In the genomic region with DNA sequence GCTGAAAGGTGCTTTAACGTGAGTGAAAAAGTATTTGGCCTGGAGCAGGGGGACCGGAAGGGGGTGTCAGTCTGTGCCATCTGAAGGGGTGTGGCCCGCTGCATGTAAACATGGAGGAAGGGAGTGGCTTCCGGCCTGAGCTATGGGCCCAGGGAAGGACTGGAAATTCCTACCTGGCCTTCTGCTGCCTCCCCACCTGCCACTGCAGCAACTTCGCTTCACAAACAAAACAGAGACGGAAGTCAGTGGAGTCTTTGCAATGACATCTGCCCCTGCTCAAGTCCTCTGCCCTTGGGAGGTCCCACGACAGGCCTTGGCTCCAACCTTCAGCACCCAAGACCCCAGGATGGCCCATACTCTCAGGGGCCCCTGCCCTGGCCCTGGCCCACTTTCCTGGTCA, we compare ENCODE assay signal across 1 cellular context.
A peak's percentile ranks its signal among the peaks of the same experiment; 100 is the strongest.
TF ChIP-seq lines count a peak whose summit lies in the region.

No MANE protein-coding gene starts in this region.

TF ChIP-seq in HepG2, 621 proteins besides CTCF, POLR2A, EP300 and RAD21 (continued from another document):
- TF ChIP-seq, protein P1, sequence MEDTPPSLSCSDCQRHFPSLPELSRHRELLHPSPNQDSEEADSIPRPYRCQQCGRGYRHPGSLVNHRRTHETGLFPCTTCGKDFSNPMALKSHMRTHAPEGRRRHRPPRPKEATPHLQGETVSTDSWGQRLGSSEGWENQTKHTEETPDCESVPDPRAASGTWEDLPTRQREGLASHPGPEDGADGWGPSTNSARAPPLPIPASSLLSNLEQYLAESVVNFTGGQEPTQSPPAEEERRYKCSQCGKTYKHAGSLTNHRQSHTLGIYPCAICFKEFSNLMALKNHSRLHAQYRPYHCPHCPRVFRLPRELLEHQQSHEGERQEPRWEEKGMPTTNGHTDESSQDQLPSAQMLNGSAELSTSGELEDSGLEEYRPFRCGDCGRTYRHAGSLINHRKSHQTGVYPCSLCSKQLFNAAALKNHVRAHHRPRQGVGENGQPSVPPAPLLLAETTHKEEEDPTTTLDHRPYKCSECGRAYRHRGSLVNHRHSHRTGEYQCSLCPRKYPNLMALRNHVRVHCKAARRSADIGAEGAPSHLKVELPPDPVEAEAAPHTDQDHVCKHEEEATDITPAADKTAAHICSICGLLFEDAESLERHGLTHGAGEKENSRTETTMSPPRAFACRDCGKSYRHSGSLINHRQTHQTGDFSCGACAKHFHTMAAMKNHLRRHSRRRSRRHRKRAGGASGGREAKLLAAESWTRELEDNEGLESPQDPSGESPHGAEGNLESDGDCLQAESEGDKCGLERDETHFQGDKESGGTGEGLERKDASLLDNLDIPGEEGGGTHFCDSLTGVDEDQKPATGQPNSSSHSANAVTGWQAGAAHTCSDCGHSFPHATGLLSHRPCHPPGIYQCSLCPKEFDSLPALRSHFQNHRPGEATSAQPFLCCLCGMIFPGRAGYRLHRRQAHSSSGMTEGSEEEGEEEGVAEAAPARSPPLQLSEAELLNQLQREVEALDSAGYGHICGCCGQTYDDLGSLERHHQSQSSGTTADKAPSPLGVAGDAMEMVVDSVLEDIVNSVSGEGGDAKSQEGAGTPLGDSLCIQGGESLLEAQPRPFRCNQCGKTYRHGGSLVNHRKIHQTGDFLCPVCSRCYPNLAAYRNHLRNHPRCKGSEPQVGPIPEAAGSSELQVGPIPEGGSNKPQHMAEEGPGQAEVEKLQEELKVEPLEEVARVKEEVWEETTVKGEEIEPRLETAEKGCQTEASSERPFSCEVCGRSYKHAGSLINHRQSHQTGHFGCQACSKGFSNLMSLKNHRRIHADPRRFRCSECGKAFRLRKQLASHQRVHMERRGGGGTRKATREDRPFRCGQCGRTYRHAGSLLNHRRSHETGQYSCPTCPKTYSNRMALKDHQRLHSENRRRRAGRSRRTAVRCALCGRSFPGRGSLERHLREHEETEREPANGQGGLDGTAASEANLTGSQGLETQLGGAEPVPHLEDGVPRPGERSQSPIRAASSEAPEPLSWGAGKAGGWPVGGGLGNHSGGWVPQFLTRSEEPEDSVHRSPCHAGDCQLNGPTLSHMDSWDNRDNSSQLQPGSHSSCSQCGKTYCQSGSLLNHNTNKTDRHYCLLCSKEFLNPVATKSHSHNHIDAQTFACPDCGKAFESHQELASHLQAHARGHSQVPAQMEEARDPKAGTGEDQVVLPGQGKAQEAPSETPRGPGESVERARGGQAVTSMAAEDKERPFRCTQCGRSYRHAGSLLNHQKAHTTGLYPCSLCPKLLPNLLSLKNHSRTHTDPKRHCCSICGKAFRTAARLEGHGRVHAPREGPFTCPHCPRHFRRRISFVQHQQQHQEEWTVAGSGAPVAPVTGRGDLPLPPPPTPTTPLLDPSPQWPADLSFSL (CRISPR knock-in tag; IDR thresholded peaks at IDR 0.05) = no peak
- TF ChIP-seq ZNF496 (CRISPR knock-in tag; IDR thresholded peaks at IDR 0.05; ENCODE audit: insufficient replicate concordance) = no peak
- peak; percentile 76 for TF ChIP-seq ELF1 (CRISPR knock-in tag; IDR thresholded peaks at IDR 0.05)
- no peak for TF ChIP-seq TCF12 (IDR thresholded peaks at IDR 0.05)
- TF ChIP-seq TCF12 (CRISPR knock-in tag; IDR thresholded peaks at IDR 0.05) = 0 out of 2 replicates have a peak, but pooled peaks have one; percentile 67
- TF ChIP-seq ZNF282 (IDR thresholded peaks at IDR 0.05; ENCODE audit: partially characterized antibody) = no peak
- peak; percentile 59 for TF ChIP-seq MEF2D (CRISPR knock-in tag; IDR thresholded peaks at IDR 0.05)
- TF ChIP-seq KAT7 (CRISPR knock-in tag; IDR thresholded peaks at IDR 0.05; ENCODE audit: borderline replicate concordance) = no peak
- TF ChIP-seq RBAK (CRISPR knock-in tag; IDR thresholded peaks at IDR 0.05) = no peak
- TF ChIP-seq NRL (CRISPR knock-in tag; IDR thresholded peaks at IDR 0.05; ENCODE audit: borderline replicate concordance) = peak; percentile 56; the same call in 1 of the 2 replicates
- TF ChIP-seq, protein P2, sequence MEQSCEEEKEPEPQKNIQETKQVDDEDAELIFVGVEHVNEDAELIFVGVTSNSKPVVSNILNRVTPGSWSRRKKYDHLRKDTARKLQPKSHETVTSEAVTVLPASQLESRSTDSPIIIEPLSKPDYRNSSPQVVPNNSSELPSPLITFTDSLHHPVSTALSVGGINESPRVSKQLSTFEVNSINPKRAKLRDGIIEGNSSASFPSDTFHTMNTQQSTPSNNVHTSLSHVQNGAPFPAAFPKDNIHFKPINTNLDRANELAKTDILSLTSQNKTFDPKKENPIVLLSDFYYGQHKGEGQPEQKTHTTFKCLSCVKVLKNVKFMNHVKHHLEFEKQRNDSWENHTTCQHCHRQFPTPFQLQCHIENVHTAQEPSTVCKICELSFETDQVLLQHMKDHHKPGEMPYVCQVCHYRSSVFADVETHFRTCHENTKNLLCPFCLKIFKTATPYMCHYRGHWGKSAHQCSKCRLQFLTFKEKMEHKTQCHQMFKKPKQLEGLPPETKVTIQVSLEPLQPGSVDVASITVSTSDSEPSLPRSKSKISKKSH (CRISPR knock-in tag; IDR thresholded peaks at IDR 0.05; ENCODE audit: borderline replicate concordance) = peak; percentile 38; the same call in 1 of the 2 replicates
- 0 out of 2 replicates have a peak, but pooled peaks have one; percentile 34 for TF ChIP-seq ESRRA (CRISPR knock-in tag; IDR thresholded peaks at IDR 0.05; ENCODE audit: low read depth)
- peak; percentile 92; the same call in 1 of the 2 replicates for TF ChIP-seq FOXK1 (CRISPR knock-in tag; IDR thresholded peaks at IDR 0.05; ENCODE audit: borderline replicate concordance, low read depth)
- TF ChIP-seq SOX5 (CRISPR knock-in tag; IDR thresholded peaks at IDR 0.05; ENCODE audit: borderline replicate concordance) = peak; percentile 63; the same call in 1 of the 2 replicates
- TF ChIP-seq, protein P3, sequence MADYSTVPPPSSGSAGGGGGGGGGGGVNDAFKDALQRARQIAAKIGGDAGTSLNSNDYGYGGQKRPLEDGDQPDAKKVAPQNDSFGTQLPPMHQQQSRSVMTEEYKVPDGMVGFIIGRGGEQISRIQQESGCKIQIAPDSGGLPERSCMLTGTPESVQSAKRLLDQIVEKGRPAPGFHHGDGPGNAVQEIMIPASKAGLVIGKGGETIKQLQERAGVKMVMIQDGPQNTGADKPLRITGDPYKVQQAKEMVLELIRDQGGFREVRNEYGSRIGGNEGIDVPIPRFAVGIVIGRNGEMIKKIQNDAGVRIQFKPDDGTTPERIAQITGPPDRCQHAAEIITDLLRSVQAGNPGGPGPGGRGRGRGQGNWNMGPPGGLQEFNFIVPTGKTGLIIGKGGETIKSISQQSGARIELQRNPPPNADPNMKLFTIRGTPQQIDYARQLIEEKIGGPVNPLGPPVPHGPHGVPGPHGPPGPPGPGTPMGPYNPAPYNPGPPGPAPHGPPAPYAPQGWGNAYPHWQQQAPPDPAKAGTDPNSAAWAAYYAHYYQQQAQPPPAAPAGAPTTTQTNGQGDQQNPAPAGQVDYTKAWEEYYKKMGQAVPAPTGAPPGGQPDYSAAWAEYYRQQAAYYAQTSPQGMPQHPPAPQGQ (CRISPR knock-in tag; IDR thresholded peaks at IDR 0.05; ENCODE audit: borderline replicate concordance) = no peak
- TF ChIP-seq, protein P4, sequence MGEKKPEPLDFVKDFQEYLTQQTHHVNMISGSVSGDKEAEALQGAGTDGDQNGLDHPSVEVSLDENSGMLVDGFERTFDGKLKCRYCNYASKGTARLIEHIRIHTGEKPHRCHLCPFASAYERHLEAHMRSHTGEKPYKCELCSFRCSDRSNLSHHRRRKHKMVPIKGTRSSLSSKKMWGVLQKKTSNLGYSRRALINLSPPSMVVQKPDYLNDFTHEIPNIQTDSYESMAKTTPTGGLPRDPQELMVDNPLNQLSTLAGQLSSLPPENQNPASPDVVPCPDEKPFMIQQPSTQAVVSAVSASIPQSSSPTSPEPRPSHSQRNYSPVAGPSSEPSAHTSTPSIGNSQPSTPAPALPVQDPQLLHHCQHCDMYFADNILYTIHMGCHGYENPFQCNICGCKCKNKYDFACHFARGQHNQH (CRISPR knock-in tag; IDR thresholded peaks at IDR 0.05) = peak; percentile 60; the same call in 1 of the 2 replicates
- TF ChIP-seq, protein P5, sequence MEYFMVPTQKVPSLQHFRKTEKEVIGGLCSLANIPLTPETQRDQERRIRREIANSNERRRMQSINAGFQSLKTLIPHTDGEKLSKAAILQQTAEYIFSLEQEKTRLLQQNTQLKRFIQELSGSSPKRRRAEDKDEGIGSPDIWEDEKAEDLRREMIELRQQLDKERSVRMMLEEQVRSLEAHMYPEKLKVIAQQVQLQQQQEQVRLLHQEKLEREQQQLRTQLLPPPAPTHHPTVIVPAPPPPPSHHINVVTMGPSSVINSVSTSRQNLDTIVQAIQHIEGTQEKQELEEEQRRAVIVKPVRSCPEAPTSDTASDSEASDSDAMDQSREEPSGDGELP (IDR thresholded peaks at IDR 0.05; ENCODE audit: borderline replicate concordance, low read depth) = peak; percentile 65; the same call in 1 of the 2 replicates
- peak; percentile 80 for TF ChIP-seq ZFX (CRISPR knock-in tag; IDR thresholded peaks at IDR 0.05; ENCODE audit: low read depth)
- TF ChIP-seq TEAD3 (CRISPR knock-in tag; optimal IDR thresholded peaks at IDR 0.05; ENCODE audit: borderline replicate concordance) = peak; percentile 67
- TF ChIP-seq GABPA (IDR thresholded peaks at IDR 0.05; ENCODE audit: low read depth, low read length) = peak; percentile 57
- TF ChIP-seq GABPA (CRISPR knock-in tag; IDR thresholded peaks at IDR 0.05; ENCODE audit: low read depth) = peak; percentile 91
- TF ChIP-seq POGZ (CRISPR knock-in tag; IDR thresholded peaks at IDR 0.05) = peak; percentile 45
- peak; percentile 63; the same call in 1 of the 2 replicates for TF ChIP-seq HNRNPL (IDR thresholded peaks at IDR 0.05; ENCODE audit: low read depth, low read length)
- TF ChIP-seq NR1H2 (CRISPR knock-in tag; IDR thresholded peaks at IDR 0.05; ENCODE audit: borderline replicate concordance, low read depth) = no peak
- TF ChIP-seq, protein P6, sequence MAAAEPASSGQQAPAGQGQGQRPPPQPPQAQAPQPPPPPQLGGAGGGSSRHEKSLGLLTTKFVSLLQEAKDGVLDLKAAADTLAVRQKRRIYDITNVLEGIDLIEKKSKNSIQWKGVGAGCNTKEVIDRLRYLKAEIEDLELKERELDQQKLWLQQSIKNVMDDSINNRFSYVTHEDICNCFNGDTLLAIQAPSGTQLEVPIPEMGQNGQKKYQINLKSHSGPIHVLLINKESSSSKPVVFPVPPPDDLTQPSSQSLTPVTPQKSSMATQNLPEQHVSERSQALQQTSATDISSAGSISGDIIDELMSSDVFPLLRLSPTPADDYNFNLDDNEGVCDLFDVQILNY (CRISPR knock-in tag; conservative IDR thresholded peaks at IDR 0.05) = no peak
- TF ChIP-seq, protein P7, sequence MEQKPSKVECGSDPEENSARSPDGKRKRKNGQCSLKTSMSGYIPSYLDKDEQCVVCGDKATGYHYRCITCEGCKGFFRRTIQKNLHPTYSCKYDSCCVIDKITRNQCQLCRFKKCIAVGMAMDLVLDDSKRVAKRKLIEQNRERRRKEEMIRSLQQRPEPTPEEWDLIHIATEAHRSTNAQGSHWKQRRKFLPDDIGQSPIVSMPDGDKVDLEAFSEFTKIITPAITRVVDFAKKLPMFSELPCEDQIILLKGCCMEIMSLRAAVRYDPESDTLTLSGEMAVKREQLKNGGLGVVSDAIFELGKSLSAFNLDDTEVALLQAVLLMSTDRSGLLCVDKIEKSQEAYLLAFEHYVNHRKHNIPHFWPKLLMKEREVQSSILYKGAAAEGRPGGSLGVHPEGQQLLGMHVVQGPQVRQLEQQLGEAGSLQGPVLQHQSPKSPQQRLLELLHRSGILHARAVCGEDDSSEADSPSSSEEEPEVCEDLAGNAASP (CRISPR knock-in tag; IDR thresholded peaks at IDR 0.05; ENCODE audit: borderline replicate concordance) = peak; percentile 63; the same call in 1 of the 2 replicates
- no peak for TF ChIP-seq ZNF569 (CRISPR knock-in tag; IDR thresholded peaks at IDR 0.05; ENCODE audit: borderline replicate concordance)
